Comparison of ENCODE assay signal across 41 cellular contexts in genomic region chr7:40122940-40123254, GRCh38. TPM values are rescaled to one million over a fixed set of nuclear protein-coding genes. Genes with fewer than 3 reads are reported as not detected.
"Had no signal": no experiment of that assay in that cellular context is flagged by ENCODE, and none has a peak within 500 bp of the region (broad histone marks: within the 10 kb centered on the region; RNA-seq: fewer than 3 reads in every experiment).

No MANE protein-coding gene starts in this region.

- FAIRE-seq: astrocyte, bronchial epithelial cell had no signal

- H3K27ac Mint-ChIP-seq: activated naive CD4-positive, alpha-beta T cell treated with anti-CD3 and anti-CD28 coated beads for 36 hours; activated naive CD4-positive, alpha-beta T cell treated with anti-CD3 and anti-CD28 coated beads, Interleukin-2, amount 10 ng/mL, durations not matched to agents 7 days and 5 days; activated naive CD4-positive, alpha-beta T cell treated with anti-CD3 and anti-CD28 coated beads, Interleukin-2, amount 50 U/mL, for 24 hours; activated naive CD4-positive, alpha-beta T cell treated with anti-CD3 and anti-CD28 coated beads, Interleukin-2, amount 50 U/mL, for 72 hours; activated naive CD8-positive, alpha-beta T cell; activated naive CD8-positive, alpha-beta T cell treated with anti-CD3 and anti-CD28 coated beads for 36 hours; activated naive CD8-positive, alpha-beta T cell treated with anti-CD3 and anti-CD28 coated beads, Interleukin-2, amount 10 ng/mL, durations not matched to agents 7 days and 5 days; activated naive CD8-positive, alpha-beta T cell treated with anti-CD3 and anti-CD28 coated beads, Interleukin-2, amount 50 U/mL, for 24 hours; activated T-cell treated with anti-CD3 and anti-CD28 coated beads, Interleukin-2, amount 50 U/mL, for 24 hours; activated T-cell treated with anti-CD3 and anti-CD28 coated beads, Interleukin-2, amount 50 U/mL, for 72 hours; activated T-helper 1 cell treated with anti-CD3 and anti-CD28 coated beads, Interleukin-12 subunit alpha, Interleukin-12 subunit beta, Interleukin-2, Interleukin-4 antibody, amounts not matched to agents 30 ng/mL and 10 ng/mL and 1 ng/mL, durations not matched to agents 14 hours and 24 hours and 36 hours; activated T-helper 17 cell treated with anti-CD3 and anti-CD28 coated beads, Interleukin-2, amount 50 U/mL, for 72 hours; activated T-helper 2 cell treated with anti-CD3 and anti-CD28 coated beads, Interferon-gamma antibody, Interleukin-2, Interleukin-4, amounts not matched to agents 10 μg/mL and 5 μg/mL and 100 μg/mL, durations not matched to agents 14 hours and 24 hours and 36 hours; brain had no signal

- H3K27me3 Mint-ChIP-seq: activated naive CD4-positive, alpha-beta T cell treated with anti-CD3 and anti-CD28 coated beads, Interleukin-2, amount 10 ng/mL, durations not matched to agents 7 days and 5 days; activated naive CD4-positive, alpha-beta T cell treated with anti-CD3 and anti-CD28 coated beads, Interleukin-2, amount 50 U/mL, for 24 hours; activated naive CD8-positive, alpha-beta T cell; activated naive CD8-positive, alpha-beta T cell treated with anti-CD3 and anti-CD28 coated beads for 36 hours; activated naive CD8-positive, alpha-beta T cell treated with anti-CD3 and anti-CD28 coated beads, Interleukin-2, amount 10 ng/mL, durations not matched to agents 7 days and 5 days; activated naive CD8-positive, alpha-beta T cell treated with anti-CD3 and anti-CD28 coated beads, Interleukin-2, amount 50 U/mL, for 24 hours; activated T-cell treated with anti-CD3 and anti-CD28 coated beads, Interleukin-2, amount 50 U/mL, for 24 hours; activated T-helper 17 cell treated with anti-CD3 and anti-CD28 coated beads, Interleukin-2, amount 50 U/mL, for 72 hours; brain; central memory CD8-positive, alpha-beta T cell had no signal

- H3K4me1 Mint-ChIP-seq: activated naive CD4-positive, alpha-beta T cell treated with anti-CD3 and anti-CD28 coated beads, Interleukin-2, amount 10 ng/mL, durations not matched to agents 7 days and 5 days; activated naive CD8-positive, alpha-beta T cell treated with anti-CD3 and anti-CD28 coated beads, Interleukin-2, amount 10 ng/mL, durations not matched to agents 7 days and 5 days; activated T-helper 17 cell treated with anti-CD3 and anti-CD28 coated beads, Interleukin-2, amount 50 U/mL, for 72 hours had no signal

- H3K27me3 ChIP-seq: adrenal gland, ascending aorta, body of pancreas, brain microvascular endothelial cell, breast epithelium, cardiac muscle cell had no signal

- H3K36me3 ChIP-seq: adrenal gland, brain microvascular endothelial cell, breast epithelium, cardiac muscle cell had no signal

- H3K4me3 Mint-ChIP-seq: activated naive CD4-positive, alpha-beta T cell treated with anti-CD3 and anti-CD28 coated beads for 36 hours; activated naive CD4-positive, alpha-beta T cell treated with anti-CD3 and anti-CD28 coated beads, Interleukin-2, amount 10 ng/mL, durations not matched to agents 7 days and 5 days; activated naive CD4-positive, alpha-beta T cell treated with anti-CD3 and anti-CD28 coated beads, Interleukin-2, amount 50 U/mL, for 24 hours; activated naive CD8-positive, alpha-beta T cell; activated naive CD8-positive, alpha-beta T cell treated with anti-CD3 and anti-CD28 coated beads for 36 hours; activated naive CD8-positive, alpha-beta T cell treated with anti-CD3 and anti-CD28 coated beads, Interleukin-2, amount 10 ng/mL, durations not matched to agents 7 days and 5 days; activated naive CD8-positive, alpha-beta T cell treated with anti-CD3 and anti-CD28 coated beads, Interleukin-2, amount 50 U/mL, for 24 hours; activated T-cell treated with anti-CD3 and anti-CD28 coated beads, Interleukin-2, amount 50 U/mL, for 24 hours; activated T-cell treated with anti-CD3 and anti-CD28 coated beads, Interleukin-2, amount 50 U/mL, for 4 hours; activated T-cell treated with anti-CD3 and anti-CD28 coated beads, Interleukin-2, amount 50 U/mL, for 72 hours; activated T-helper 1 cell treated with anti-CD3 and anti-CD28 coated beads, Interleukin-12 subunit alpha, Interleukin-12 subunit beta, Interleukin-2, Interleukin-4 antibody, amounts not matched to agents 30 ng/mL and 10 ng/mL and 1 ng/mL, durations not matched to agents 14 hours and 24 hours and 36 hours; activated T-helper 17 cell treated with anti-CD3 and anti-CD28 coated beads, Interleukin-2, amount 50 U/mL, for 72 hours; brain; central memory CD8-positive, alpha-beta T cell had no signal

- H3K9me3 Mint-ChIP-seq: activated naive CD4-positive, alpha-beta T cell treated with anti-CD3 and anti-CD28 coated beads for 36 hours; activated naive CD4-positive, alpha-beta T cell treated with anti-CD3 and anti-CD28 coated beads, Interleukin-2, amount 10 ng/mL, durations not matched to agents 7 days and 5 days; activated naive CD4-positive, alpha-beta T cell treated with anti-CD3 and anti-CD28 coated beads, Interleukin-2, amount 50 U/mL, for 24 hours; activated naive CD4-positive, alpha-beta T cell treated with anti-CD3 and anti-CD28 coated beads, Interleukin-2, amount 50 U/mL, for 72 hours; activated naive CD8-positive, alpha-beta T cell treated with anti-CD3 and anti-CD28 coated beads for 36 hours; activated naive CD8-positive, alpha-beta T cell treated with anti-CD3 and anti-CD28 coated beads, Interleukin-2, amount 10 ng/mL, durations not matched to agents 7 days and 5 days; activated naive CD8-positive, alpha-beta T cell treated with anti-CD3 and anti-CD28 coated beads, Interleukin-2, amount 50 U/mL, for 24 hours; activated T-cell treated with anti-CD3 and anti-CD28 coated beads, Interleukin-2, amount 50 U/mL, for 24 hours; activated T-cell treated with anti-CD3 and anti-CD28 coated beads, Interleukin-2, amount 50 U/mL, for 4 hours; activated T-cell treated with anti-CD3 and anti-CD28 coated beads, Interleukin-2, amount 50 U/mL, for 72 hours; activated T-helper 1 cell treated with anti-CD3 and anti-CD28 coated beads, Interleukin-12 subunit alpha, Interleukin-12 subunit beta, Interleukin-2, Interleukin-4 antibody, amounts not matched to agents 30 ng/mL and 10 ng/mL and 1 ng/mL, durations not matched to agents 14 hours and 24 hours and 36 hours; activated T-helper 17 cell treated with anti-CD3 and anti-CD28 coated beads, Interleukin-2, amount 50 U/mL, for 72 hours; activated T-helper 2 cell treated with anti-CD3 and anti-CD28 coated beads, Interferon-gamma antibody, Interleukin-2, Interleukin-4, amounts not matched to agents 10 μg/mL and 5 μg/mL and 100 μg/mL, durations not matched to agents 14 hours and 24 hours and 36 hours; brain; central memory CD8-positive, alpha-beta T cell had no signal

- H3K9me3 ChIP-seq: adrenal gland, ascending aorta, body of pancreas, breast epithelium had no signal

- H3K4me3 ChIP-seq: adrenal gland, ascending aorta, body of pancreas, breast epithelium, cardiac muscle cell had no signal

- DNase-seq: activated effector memory CD4-positive, alpha-beta T cell treated with anti-CD3 and anti-CD28 coated beads, Interleukin-2, amount 50 U/mL, for 16 hours; activated effector memory CD4-positive, alpha-beta T cell treated with Interleukin-2 at 50 U/mL for 16 hours; activated gamma-delta T cell; activated gamma-delta T cell treated with Interleukin-2 at 50 U/mL for 16 hours; activated naive CD4-positive, alpha-beta T cell; activated naive CD4-positive, alpha-beta T cell treated with anti-CD3 and anti-CD28 coated beads for 36 hours; activated naive CD4-positive, alpha-beta T cell treated with anti-CD3 and anti-CD28 coated beads, Interleukin-2, amount 10 ng/mL, durations not matched to agents 7 days and 5 days; activated naive CD4-positive, alpha-beta T cell treated with anti-CD3 and anti-CD28 coated beads, Interleukin-2, amount 50 U/mL, for 16 hours; activated naive CD4-positive, alpha-beta T cell treated with Interleukin-2 at 50 U/mL for 16 hours; activated naive CD8-positive, alpha-beta T cell treated with anti-CD3 and anti-CD28 coated beads for 36 hours; activated naive CD8-positive, alpha-beta T cell treated with anti-CD3 and anti-CD28 coated beads, Interleukin-2, amount 10 ng/mL, durations not matched to agents 7 days and 5 days; activated naive CD8-positive, alpha-beta T cell treated with anti-CD3 and anti-CD28 coated beads, Interleukin-2, amount 50 U/mL, for 24 hours; activated T-cell treated with anti-CD3 and anti-CD28 coated beads for 4 hours; activated T-cell treated with anti-CD3 and anti-CD28 coated beads, Interleukin-2, amount 50 U/mL, for 1 hour; activated T-cell treated with anti-CD3 and anti-CD28 coated beads, Interleukin-2, amount 50 U/mL, for 24 hours; activated T-cell treated with anti-CD3 and anti-CD28 coated beads, Interleukin-2, amount 50 U/mL, for 4 hours; activated T-cell treated with anti-CD3 and anti-CD28 coated beads, Interleukin-2, amount 50 U/mL, for 48 hours; activated T-cell treated with anti-CD3 and anti-CD28 coated beads, Interleukin-2, amount 50 U/mL, for 72 hours; adrenal gland; amniotic stem cell; amygdala; anterior cingulate cortex; aorta; body of pancreas; brain microvascular endothelial cell; caudate nucleus; central memory CD4-positive, alpha-beta T cell; cerebellar nuclear complex had no signal

- H3K4me1 ChIP-seq: adrenal gland, ascending aorta, breast epithelium had no signal

- H3K36me3 Mint-ChIP-seq: activated naive CD4-positive, alpha-beta T cell treated with anti-CD3 and anti-CD28 coated beads, Interleukin-2, amount 50 U/mL, for 72 hours had no signal

- ATAC-seq: activated naive CD4-positive, alpha-beta T cell treated with anti-CD3 and anti-CD28 coated beads, Interleukin-2, amount 50 U/mL, for 72 hours; activated naive CD8-positive, alpha-beta T cell treated with anti-CD3 and anti-CD28 coated beads, Interleukin-2, amount 50 U/mL, for 24 hours; activated T-cell treated with anti-CD3 and anti-CD28 coated beads, Interleukin-2, amount 50 U/mL, for 4 hours; activated T-cell treated with anti-CD3 and anti-CD28 coated beads, Interleukin-2, amount 50 U/mL, for 72 hours; activated T-helper 17 cell treated with anti-CD3 and anti-CD28 coated beads, Interleukin-2, amount 50 U/mL, for 72 hours; body of pancreas had no signal

- H3K27ac ChIP-seq: adrenal gland, ascending aorta, body of pancreas, brain microvascular endothelial cell, breast epithelium, cardiac muscle cell had no signal

RNA-seq across cellular contexts. Expression of gene SUGCT, which starts 11.9 kb away (rescaled TPM):
- total RNA-seq: activated T-helper 1 cell treated with anti-CD3 and anti-CD28 coated beads, Interleukin-12 subunit alpha, Interleukin-12 subunit beta, Interleukin-2, Interleukin-4 antibody, amounts not matched to agents 30 ng/mL and 10 ng/mL and 1 ng/mL, durations not matched to agents 14 hours and 24 hours and 36 hours had no signal
